8 cellular contexts compared by ENCODE assay signal in the genomic region with DNA sequence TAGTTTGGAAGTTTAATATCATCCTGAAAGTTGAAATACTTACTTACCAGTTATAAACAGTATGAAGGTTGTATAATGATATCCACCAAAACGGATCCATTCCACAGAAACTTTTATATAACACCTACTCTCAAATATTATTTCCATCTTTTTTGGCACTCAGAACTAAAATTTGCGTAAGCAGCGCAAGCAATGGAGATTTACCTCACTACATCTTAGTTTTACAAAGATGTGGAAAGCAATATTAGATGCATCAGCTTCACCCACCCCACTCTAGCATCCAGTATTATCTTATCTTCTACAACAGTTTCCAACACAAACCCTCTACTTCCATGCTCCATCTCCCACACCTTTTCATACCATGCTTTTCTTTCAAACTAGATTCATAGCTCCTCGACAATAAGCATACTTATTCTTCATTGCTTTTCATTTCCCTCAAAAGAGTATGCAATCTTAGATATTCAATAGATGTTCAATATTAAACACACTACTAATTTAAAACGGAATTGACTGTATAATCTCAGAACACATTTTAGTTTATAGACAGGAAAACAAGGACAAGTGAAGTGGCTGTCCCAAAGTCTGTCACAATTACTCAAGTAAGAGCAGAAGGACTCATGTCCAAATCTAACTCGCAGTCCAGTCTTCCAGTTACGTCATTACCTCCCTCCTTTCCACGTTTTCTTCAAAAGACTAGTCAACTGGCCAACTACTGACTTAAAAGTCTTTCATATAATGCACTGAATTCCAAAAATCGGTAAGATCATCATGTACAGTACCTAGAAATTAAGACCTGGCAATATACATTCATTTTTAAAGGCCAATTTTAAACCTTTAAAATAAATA. TPM values are rescaled to one million over a fixed set of nuclear protein-coding genes. Genes with fewer than 3 reads are reported as not detected.
DNase-seq lines count a peak whose midpoint lies in the region; ATAC-seq and TF ChIP-seq lines count a peak whose summit lies in the region.

No MANE protein-coding gene starts in this region.

- CTCF ChIA-PET in IMR-90 (lab: Yijun Ruan, JAX) (interaction anchor here (1.3 kb wide), 1 partner anchor 66 kb away, joined by 5 read pairs; no protein-coding TSS in a partner anchor), MCF 10A (lab: Yijun Ruan, JAX) (interaction anchor here (0.5 to 9.0 kb wide), 6 partner anchors 21 to 320 kb away, joined by 3 to 82 read pairs (median 4); no protein-coding TSS in a partner anchor)

- peaks cover 11 to 31% of the 10 kb centered on the region in 2 experiments; a peak in 3 of 4 replicates for H3K79me1 ChIP-seq in IMR-90 (ENCODE audit: low read depth in 1 of 2, low read length in 2 of 2)

- no peak for ATAC-seq in IMR-90 (ENCODE audit: low read depth)
- no peak for ATAC-seq in left colon
- no peak for ATAC-seq in GM19023 (IDR thresholded peaks at IDR 0.05; ENCODE audit: unreplicated experiment)

- H3K27me3 ChIP-seq in IMR-90 (ENCODE audit: control insufficient read depth, insufficient read depth, low read length) (no peaks in the 10 kb centered on the region), mucosa of stomach (ENCODE audit: control insufficient read depth, insufficient read depth, low read length) (no peaks in the 10 kb centered on the region)

- H3K56ac ChIP-seq in IMR-90 (ENCODE audit: extremely low read depth, insufficient read depth, low read length), result no peak overlapping the region

- H2AK5ac ChIP-seq in IMR-90 (ENCODE audit: low read depth, low read length), result no peak overlapping the region

- peak overlapping the region; percentile 100 for H3K27ac Mint-ChIP-seq in MCF 10A (ENCODE audit: low read depth, unreplicated experiment)

- POLR2A ChIA-PET in IMR-90 (lab: Charles Lee; ENCODE audit: unreplicated experiment), result no interaction called here
- POLR2A ChIA-PET in MCF 10A (lab: Yijun Ruan, JAX), result interaction anchor here (0.6 to 9.4 kb wide), 17 partner anchors 12 to 288 kb away, joined by 3 to 349 read pairs (median 8); a partner anchor contains a TSS

- no peak overlapping the region for H4K5ac ChIP-seq in IMR-90 (ENCODE audit: low read depth, low read length)

- H2BK20ac ChIP-seq in IMR-90 (ENCODE audit: low read depth, low read length), result no peak overlapping the region

- H3K4me3 Mint-ChIP-seq in MCF 10A (ENCODE audit: unreplicated experiment), result peak overlapping the region; percentile 97

- peaks cover 72% of the 10 kb centered on the region for H4K20me1 ChIP-seq in IMR-90 (ENCODE audit: insufficient read depth, low read length)

- peaks cover 51% of the 10 kb centered on the region for H3K4me1 Mint-ChIP-seq in MCF 10A (ENCODE audit: insufficient read depth, unreplicated experiment)

- H3K27me3 Mint-ChIP-seq in MCF 10A (ENCODE audit: insufficient read depth, unreplicated experiment), result no peaks in the 10 kb centered on the region

- H3K4ac ChIP-seq in IMR-90 (ENCODE audit: low read depth, low read length), result no peak overlapping the region

- no peak for DNase-seq in AG10803 (ENCODE audit: low read depth)
- DNase-seq in IMR-90, result peak; percentile 52
- peak; percentile 53 for DNase-seq in MCF 10A (ENCODE audit: unreplicated experiment)
- DNase-seq in stimulated activated CD4-positive, alpha-beta T cell treated with anti-CD3 and anti-CD28 coated beads, Interleukin-2, amount 100 ng/mL, for 24 hours, result no peak
- DNase-seq in cerebellum (ENCODE audit: low spot score), result no peak
- DNase-seq in left colon, result no peak

- peak overlapping the region; percentile 70 for H3K4me2 ChIP-seq in IMR-90 (ENCODE audit: low read depth, low read length)

- H4K8ac ChIP-seq in IMR-90 (ENCODE audit: low read depth in 2 of 2, low read length in 2 of 2), result no peak overlapping the region

- intact Hi-C loops in IMR-90 (cut with micrococcal nuclease), result loop anchor here (2.0 kb wide), 2 partner anchors 47 to 65 kb away; a partner anchor contains a TSS
- intact Hi-C loops in MCF 10A (cut with micrococcal nuclease), result loop anchor here (2.0 kb wide), 2 partner anchors 39 to 47 kb away; a partner anchor contains a TSS
- intact Hi-C loops in left colon (cut with DNase I, micrococcal nuclease), result no loop called here

- H2AFZ ChIP-seq in IMR-90 (replicated peaks; ENCODE audit: low read length, poor library complexity), result no peak overlapping the region

- dilution Hi-C loops in IMR-90 (cut with HindIII; ENCODE audit: low sequenced_read_pairs, unreplicated experiment), result no loop called here

- WGBS in IMR-90 (ENCODE audit: extremely low coverage in 2 of 2, insufficient read length in 1 of 2), 2 experiments, result 35% methylated on average over 5 of the region's 9 CpGs; no CpG with 5 or more reads in 1 of the 2 experiments

- H3K23ac ChIP-seq in IMR-90 (ENCODE audit: low read depth, low read length), result peak overlapping the region; percentile 8; the same call in 1 of the 2 replicates

- H3K4me3 ChIP-seq in AG10803 (ENCODE audit: low read length) (peak overlapping the region; percentile 95), IMR-90 (ENCODE audit: insufficient read depth, low read depth, low read length) (peak overlapping the region; percentile 68), mucosa of stomach (ENCODE audit: low read length) (peak overlapping the region; percentile 94)

- H2BK120ac ChIP-seq in IMR-90 (ENCODE audit: low read depth, low read length), result no peak overlapping the region

- H3K27ac ChIP-seq in IMR-90 (ENCODE audit: insufficient read depth, low read length), result no peak overlapping the region

- H3K9ac ChIP-seq in IMR-90 (ENCODE audit: low read depth, low read length), result peak overlapping the region; percentile 97; the same call in 1 of the 2 replicates
- peak overlapping the region; percentile 3 for H3K9ac ChIP-seq in mucosa of stomach (ENCODE audit: low read length)

- peak overlapping the region; percentile 53 for H2BK5ac ChIP-seq in IMR-90 (ENCODE audit: low read depth, low read length, poor library complexity, severe bottlenecking)

- H3K36me3 ChIP-seq in IMR-90 (ENCODE audit: control insufficient read depth, insufficient read depth, low read length) (peaks cover 2% of the 10 kb centered on the region; the same call in 1 of the 2 replicates), mucosa of stomach (ENCODE audit: control insufficient read depth, insufficient read depth, low read length) (no peaks in the 10 kb centered on the region)

- H3K9me1 ChIP-seq in IMR-90 (ENCODE audit: insufficient read depth, low read length), result peaks cover 7% of the 10 kb centered on the region

- H2BK15ac ChIP-seq in IMR-90 (ENCODE audit: low read depth, low read length), result no peak overlapping the region

- no peak overlapping the region for H2AK9ac ChIP-seq in IMR-90 (replicated peaks; ENCODE audit: low read depth, low read length, poor library complexity)

- H3K9me3 Mint-ChIP-seq in MCF 10A (ENCODE audit: unreplicated experiment), result no peaks in the 10 kb centered on the region

- H3K4me1 ChIP-seq in IMR-90 (ENCODE audit: control insufficient read depth, insufficient read depth, low read length) (peaks cover 6% of the 10 kb centered on the region), mucosa of stomach (ENCODE audit: control insufficient read depth, insufficient read depth, low read length) (peaks cover 28% of the 10 kb centered on the region)

- no peak for TF ChIP-seq POLR2A in IMR-90 (IDR thresholded peaks at IDR 0.05; ENCODE audit: low read depth, low read length)

- H4K91ac ChIP-seq in IMR-90 (ENCODE audit: insufficient read depth, low read depth, low read length), result no peak overlapping the region

- H3K9me3 ChIP-seq in IMR-90 (ENCODE audit: control insufficient read depth, insufficient read depth, low read length) (no peaks in the 10 kb centered on the region), mucosa of stomach (ENCODE audit: control insufficient read depth, low read length) (no peaks in the 10 kb centered on the region)

- TF ChIP-seq RAD21 in IMR-90 (IDR thresholded peaks at IDR 0.05; ENCODE audit: low read length), result no peak

- 0 out of 2 replicates have a peak overlapping the region, but pooled peaks have one; percentile 18 for H3K14ac ChIP-seq in IMR-90 (replicated peaks; ENCODE audit: low read depth, low read length)

- in situ Hi-C loops in IMR-90 (cut with MboI; ENCODE audit: low sequenced_read_pairs), result no loop called here

- no TSS peak for BruUV-seq in IMR-90 (replicated peaks; lab: Mats Ljungman, UMichigan)
- BruUV-seq in MCF 10A (replicated peaks; lab: Mats Ljungman, UMichigan), result no TSS peak

- no peak overlapping the region for H3K18ac ChIP-seq in IMR-90 (ENCODE audit: low read depth, low read length)

- peaks cover 38% of the 10 kb centered on the region for H3K36me3 Mint-ChIP-seq in MCF 10A (ENCODE audit: insufficient read depth, unreplicated experiment)

- TF ChIP-seq CTCF in AG10803 (conservative IDR thresholded peaks at IDR 0.05; ENCODE audit: low read length), result no peak
- no peak for TF ChIP-seq CTCF in IMR-90 (conservative IDR thresholded peaks at IDR 0.05; ENCODE audit: low read depth, low read length)
- TF ChIP-seq CTCF in MCF 10A (IDR thresholded peaks at IDR 0.05; ENCODE audit: unreplicated experiment), result no peak

TF ChIP-seq in IMR-90, 13 proteins besides CTCF, POLR2A, EP300 and RAD21 (continues in another document):
- TF ChIP-seq FOS (IDR thresholded peaks at IDR 0.05; ENCODE audit: low read depth, low read length) (no peak), MAFK (IDR thresholded peaks at IDR 0.05; ENCODE audit: low read depth, low read length) (no peak), CHD1 (IDR thresholded peaks at IDR 0.05; ENCODE audit: low read depth, low read length) (no peak), RFX5 (IDR thresholded peaks at IDR 0.05; ENCODE audit: low read depth, low read length) (no peak), SMC3 (IDR thresholded peaks at IDR 0.05; ENCODE audit: low read depth, low read length) (no peak), MAZ (IDR thresholded peaks at IDR 0.05; ENCODE audit: borderline replicate concordance, low read depth, low read length) (no peak), CEBPB (IDR thresholded peaks at IDR 0.05; ENCODE audit: low read depth, low read length) (peak; percentile 74), MXI1 (IDR thresholded peaks at IDR 0.05; ENCODE audit: borderline replicate concordance, low read depth, low read length) (0 out of 2 replicates have a peak, but pooled peaks have one; percentile 15)

RNA-seq across cellular contexts. Expression of a gene that starts 2.2 kb away (rescaled TPM):
- total RNA-seq in IMR-90 (2012; rRNA removed) (70.6 and 191 TPM in 2 replicates), MCF 10A (2022) (317 and 359 TPM in 2 replicates), cerebellum (98.4 TPM), left colon (100 to 1,000 TPM; 117 to 119 TPM)
- 53.9 and 73.6 TPM in 2 replicates for polyA plus RNA-seq in IMR-90 (2012; rRNA removed)
- 132 and 188 TPM in 2 replicates for polyA plus RNA-seq in IMR-90 (2012; cell fraction: cytosol; rRNA removed)
- 79.4 and 83.1 TPM in 2 replicates for polyA plus RNA-seq in IMR-90 (2012; cell fraction: nucleus; rRNA removed; ENCODE audit: low replicate concordance)

RNA-seq across cellular contexts. Expression of a gene that starts 46.9 kb away (rescaled TPM):
- 206 and 360 TPM in 2 replicates for total RNA-seq in IMR-90 (2012; rRNA removed)
- polyA plus RNA-seq in IMR-90 (2012; rRNA removed), result 512 and 618 TPM in 2 replicates
- polyA plus RNA-seq in IMR-90 (2012; cell fraction: cytosol; rRNA removed), result 90.2 and 168 TPM in 2 replicates
- polyA plus RNA-seq in IMR-90 (2012; cell fraction: nucleus; rRNA removed; ENCODE audit: low replicate concordance), result 18.3 and 186 TPM in 2 replicates
- 415 and 488 TPM in 2 replicates for total RNA-seq in MCF 10A (2022)
- 167 TPM for total RNA-seq in cerebellum
- total RNA-seq in left colon, result 100 to 1,000 TPM; 242 to 273 TPM

Comparison
In these comparisons a context has a peak if more than half of its experiments do, and no peak if none do; other contexts are left out.
1. DNase-seq: peak in IMR-90 (single experiment) and MCF 10A (single experiment); none in AG10803 (single experiment), stimulated activated CD4-positive, alpha-beta T cell treated with anti-CD3 and anti-CD28 coated beads, Interleukin-2, amount 100 ng/mL, for 24 hours (0 of 2), cerebellum (single experiment) and left colon (0 of 2).
2. intact Hi-C loops: an anchor here in IMR-90 (2.0 kb wide) and MCF 10A (2.0 kb wide); none called in left colon.
3. Peak in every context shown above with its lines, with median percentiles within 50 percentile points of each other: H3K4me3 ChIP-seq.